ENCODE assay signal across 8 cellular contexts in genomic region chr12:131827961-131828534, GRCh38. TPM values are rescaled to one million over a fixed set of nuclear protein-coding genes. Genes with fewer than 3 reads are reported as not detected.
A peak's percentile ranks its signal among the peaks of the same experiment; 100 is the strongest.
DNase-seq lines count a peak whose midpoint lies in the region; ATAC-seq and TF ChIP-seq lines count a peak whose summit lies in the region.

Gene MMP17 (plus strand): TSS chr12:131828393. CDS start chr12:131828495, 102 bp downstream.

- H3K9me3 ChIP-seq in SJCRH30 (replicated peaks) = no peaks in the 10 kb centered on the region
- no peaks in the 10 kb centered on the region for H3K9me3 ChIP-seq in liver (ENCODE audit: control insufficient read depth in 4 of 4, low read length in 3 of 4)
- peaks cover 0 to 3% (median 0%) of the 10 kb centered on the region in 5 donors for H3K9me3 ChIP-seq in subcutaneous abdominal adipose tissue (ENCODE audit: control insufficient read depth in 5 of 5, low read length in 5 of 5)

- H3K9ac ChIP-seq in liver (ENCODE audit: low read depth in 1 of 2, low read length in 2 of 2) (no peak within 1 kb of the TSS), subcutaneous abdominal adipose tissue (ENCODE audit: low read length in 5 of 5) (peak within 1 kb of the TSS in 3 of 5 donors; percentile 21 to 73 (median 30))

- ATAC-seq in HG02885 (IDR thresholded peaks at IDR 0.05; ENCODE audit: poor library complexity, unreplicated experiment) (peak; percentile 51), HG03469 (IDR thresholded peaks at IDR 0.05; ENCODE audit: unreplicated experiment) (no peak)

- H3K27me3 ChIP-seq in SJCRH30 (no peaks in the 10 kb centered on the region; the same call in 1 of the 2 replicates), liver (ENCODE audit: control insufficient read depth in 4 of 4, insufficient read depth in 4 of 4, low read length in 3 of 4) (peaks cover 0 to 22% (median 2%) of the 10 kb centered on the region in 4 donors), subcutaneous abdominal adipose tissue (ENCODE audit: control insufficient read depth in 5 of 5, insufficient read depth in 4 of 5, low read length in 5 of 5) (peaks cover 0 to 42% (median 6%) of the 10 kb centered on the region in 5 donors)

- DNase-seq in activated naive CD4-positive, alpha-beta T cell treated with Interleukin-2 at 50 U/mL for 16 hours = peak; percentile 41
- DNase-seq in activated naive CD4-positive, alpha-beta T cell (lab: John Stamatoyannopoulos, UW) = no peak
- DNase-seq in SJCRH30 = peak; percentile 27 to 47

- peak within 1 kb of the TSS; percentile 30 for H3K4me3 ChIP-seq in SJCRH30
- peak within 1 kb of the TSS in 2 of 3 donors; percentile 17 to 58 for H3K4me3 ChIP-seq in liver (ENCODE audit: low read depth in 1 of 3, low read length in 3 of 3)
- H3K4me3 ChIP-seq in subcutaneous abdominal adipose tissue (ENCODE audit: low read depth in 1 of 5, low read length in 5 of 5) = peak within 1 kb of the TSS in 4 of 5 donors; percentile 60 to 70 (median 66)

- no peak within 1 kb of the TSS for H3K27ac ChIP-seq in SJCRH30
- peak within 1 kb of the TSS; percentile 29 for H3K27ac ChIP-seq in cingulate gyrus (ENCODE audit: low read depth, low read length)
- peak within 1 kb of the TSS; percentile 7 to 12 for H3K27ac ChIP-seq in liver (ENCODE audit: low read depth in 1 of 2, low read length in 2 of 2)
- no peak within 1 kb of the TSS for H3K27ac ChIP-seq in subcutaneous abdominal adipose tissue (ENCODE audit: low read depth, low read length)

- no peaks in the 10 kb centered on the region for H3K36me3 ChIP-seq in SJCRH30
- H3K36me3 ChIP-seq in liver (ENCODE audit: control insufficient read depth in 4 of 4, insufficient read depth in 3 of 4, low read depth in 1 of 4, low read length in 3 of 4) = no peaks in the 10 kb centered on the region
- H3K36me3 ChIP-seq in subcutaneous abdominal adipose tissue (ENCODE audit: control insufficient read depth in 5 of 5, insufficient read depth in 5 of 5, low read length in 5 of 5) = no peaks in the 10 kb centered on the region

- no peaks in the 10 kb centered on the region for H3K4me1 ChIP-seq in SJCRH30
- peaks cover 18 to 35% (median 22%) of the 10 kb centered on the region in 4 donors for H3K4me1 ChIP-seq in liver (ENCODE audit: control insufficient read depth in 4 of 4, insufficient read depth in 4 of 4, low read length in 3 of 4)
- peaks cover 0 to 61% (median 51%) of the 10 kb centered on the region in 5 donors for H3K4me1 ChIP-seq in subcutaneous abdominal adipose tissue (ENCODE audit: control insufficient read depth in 5 of 5, insufficient read depth in 5 of 5, low read length in 5 of 5)

- 3% methylated on average over 86 of the region's 86 CpGs for WGBS in liver

- no peak for TF ChIP-seq CTCF in liver (IDR thresholded peaks at IDR 0.05; ENCODE audit: low read depth, low read length, missing input control)

- no peak for TF ChIP-seq RAD21 in liver (IDR thresholded peaks at IDR 0.05)

TF ChIP-seq in liver, 16 proteins besides CTCF, POLR2A, EP300 and RAD21:
- no peak for TF ChIP-seq ZBTB33 (IDR thresholded peaks at IDR 0.05)
- no peak for TF ChIP-seq GABPA (IDR thresholded peaks at IDR 0.05 in 1 of 2, conservative IDR thresholded peaks at IDR 0.05 in 1 of 2)
- TF ChIP-seq FOXA1 (IDR thresholded peaks at IDR 0.05) = no peak
- no peak for TF ChIP-seq EGR1 (IDR thresholded peaks at IDR 0.05; ENCODE audit: low read depth in 2 of 2)
- no peak for TF ChIP-seq JUND (IDR thresholded peaks at IDR 0.05)
- TF ChIP-seq REST (IDR thresholded peaks at IDR 0.05) = no peak
- TF ChIP-seq MAX (IDR thresholded peaks at IDR 0.05) = no peak
- no peak for TF ChIP-seq ATF3 (IDR thresholded peaks at IDR 0.05)
- TF ChIP-seq SP1 (IDR thresholded peaks at IDR 0.05) = no peak
- TF ChIP-seq NR2F2 (IDR thresholded peaks at IDR 0.05) = no peak
- no peak for TF ChIP-seq HNF4A (conservative IDR thresholded peaks at IDR 0.05)

RNA-seq across cellular contexts. Expression of gene MMP17, which starts in this region (rescaled TPM):
- 0.68 and 2.3 TPM in 2 replicates for total RNA-seq in SJCRH30 (2014; rRNA removed; shearing (Covaris generic))
- under 1 TPM; 0.17 to 0.37 TPM for total RNA-seq in liver
- under 1 TPM in 1 of 2 donors, not detected in 1; 0.24 TPM for polyA plus RNA-seq in liver

Comparison
In these comparisons a context has a peak if more than half of its experiments do, and no peak if none do; other contexts are left out.
1. DNase-seq: peak in activated naive CD4-positive, alpha-beta T cell treated with Interleukin-2 at 50 U/mL for 16 hours (single experiment) and SJCRH30 (2 of 2); none in activated naive CD4-positive, alpha-beta T cell (0 of 4).
2. H3K27ac ChIP-seq: peak in cingulate gyrus (single experiment) and liver (2 of 2); none in SJCRH30 (single experiment) and subcutaneous abdominal adipose tissue (single experiment).
3. H3K9ac ChIP-seq: peak in subcutaneous abdominal adipose tissue (3 of 5); none in liver (0 of 2).
4. Peak in every context shown above with its lines, with median percentiles within 50 percentile points of each other: H3K4me3 ChIP-seq.